ENCODE assay signal across 1 cellular context in genomic region chr15:84980196-84981053, GRCh38.
TF ChIP-seq lines count a peak whose summit lies in the region.

No MANE protein-coding gene starts in this region.

TF ChIP-seq in Ishikawa, 13 proteins besides CTCF, POLR2A, EP300 and RAD21 (continued from another document):
- TF ChIP-seq MAX (IDR thresholded peaks at IDR 0.05) (peak; percentile 82), TAF1 (IDR thresholded peaks at IDR 0.05; ENCODE audit: low read depth) (no peak; the same call in 1 of the 2 replicates), TEAD4 (IDR thresholded peaks at IDR 0.05) (0 out of 2 replicates have a peak, but pooled peaks have one; percentile 28), CEBPB (IDR thresholded peaks at IDR 0.05) (0 out of 2 replicates have a peak, but pooled peaks have one; percentile 9), USF1 (IDR thresholded peaks at IDR 0.05) (peak; percentile 84), REST (IDR thresholded peaks at IDR 0.05; ENCODE audit: low read depth) (no peak)
